8 cellular contexts compared by ENCODE assay signal in genomic region chr12:89707992-89708792, GRCh38. TPM values are rescaled to one million over a fixed set of nuclear protein-coding genes. Genes with fewer than 3 reads are reported as not detected.
DNase-seq lines count a peak whose midpoint lies in the region; ATAC-seq, FAIRE-seq and TF ChIP-seq lines count a peak whose summit lies in the region.

No MANE protein-coding gene starts in this region.

- peaks cover 25% of the 10 kb centered on the region for H3K4me1 ChIP-seq in keratinocyte (ENCODE audit: control insufficient read depth, extremely low read depth, insufficient read depth, low read length)

- H3K9me3 ChIP-seq in keratinocyte (ENCODE audit: control insufficient read depth, low read depth, low read length): no peaks in the 10 kb centered on the region

- peak overlapping the region; percentile 94 for H3K9ac ChIP-seq in keratinocyte (ENCODE audit: control insufficient read depth, extremely low read depth, insufficient read depth, low read length)

- H3K79me2 ChIP-seq in keratinocyte (ENCODE audit: control insufficient read depth, insufficient read depth, low read length): peaks cover 50% of the 10 kb centered on the region

- FAIRE-seq in keratinocyte (lab: Jason Lieb, UNC): no peak

- no peaks in the 10 kb centered on the region for H4K20me1 ChIP-seq in keratinocyte (ENCODE audit: control insufficient read depth, extremely low read depth, insufficient read depth, low read length)

- no peaks in the 10 kb centered on the region for H3K9me1 ChIP-seq in keratinocyte (ENCODE audit: control insufficient read depth, extremely low read depth, insufficient read depth, low read length)

- no peaks in the 10 kb centered on the region for H3K36me3 ChIP-seq in keratinocyte (ENCODE audit: control insufficient read depth in 2 of 2, extremely low read depth in 1 of 2, insufficient read depth in 2 of 2, low read length in 2 of 2)

- ATAC-seq in HG03064 (IDR thresholded peaks at IDR 0.05; ENCODE audit: low read depth, unreplicated experiment) (peak; percentile 2), esophagus mucosa (no peak)

- in situ Hi-C loops in T47D (cut with HindIII; ENCODE audit: low pct_unique_long_range_greater_than_20kb, low sequenced_read_pairs): no loop called here

- peak overlapping the region; percentile 60 for H2AFZ ChIP-seq in keratinocyte (ENCODE audit: control insufficient read depth, low read length)

- DNase-seq in T-helper 1 cell: peak in 4 of 5 donors; percentile 14 to 41 (median 30)
- DNase-seq in T47D (ENCODE audit: low read depth in 1 of 2, low spot score in 1 of 2): peak; percentile 41 to 45
- no peak for DNase-seq in keratinocyte (ENCODE audit: low read depth, low spot score)
- DNase-seq in stimulated activated CD4-positive, alpha-beta T cell treated with anti-CD3 and anti-CD28 coated beads, Interleukin-1b, Interleukin-23, amount 100 ng/mL, for 48 hours: peak; percentile 41
- DNase-seq in foreskin melanocyte: no peak

- H3K4me3 ChIP-seq in keratinocyte (ENCODE audit: control insufficient read depth in 2 of 3, extremely low read depth in 1 of 3, insufficient read depth in 2 of 3, low read depth in 1 of 3, low read length in 3 of 3): peak overlapping the region; percentile 88 to 95 (median 89)

- H3K27ac ChIP-seq in keratinocyte (ENCODE audit: control insufficient read depth, insufficient read depth, low read length): peak overlapping the region; percentile 91

- TF ChIP-seq CTCF in GM12874 (IDR thresholded peaks at IDR 0.05; ENCODE audit: insufficient read depth, low read depth, low read length) (0 out of 2 replicates have a peak, but pooled peaks have one; percentile 24), keratinocyte (optimal IDR thresholded peaks at IDR 0.05 in 1 of 3, IDR thresholded peaks at IDR 0.05 in 1 of 3, conservative IDR thresholded peaks at IDR 0.05 in 1 of 3; ENCODE audit: extremely low read depth in 1 of 3, insufficient read depth in 2 of 3, low read length in 3 of 3) (peak in 2 of 3 experiments; percentile 2 to 40)

- H3K4me2 ChIP-seq in keratinocyte (ENCODE audit: control insufficient read depth, extremely low read depth, insufficient read depth, low read depth, low read length): peak overlapping the region; percentile 95

- no peaks in the 10 kb centered on the region for H3K27me3 ChIP-seq in keratinocyte (ENCODE audit: control insufficient read depth, extremely low read depth, insufficient read depth, low read length)

- dilution Hi-C loops in keratinocyte (cut with MboI; ENCODE audit: extremely low pct_ligation_motif_present, low sequenced_read_pairs): no loop called here

RNA-seq across cellular contexts. Expression of gene ATP2B1, which starts 0.4 kb away (rescaled TPM):
- polyA plus RNA-seq in keratinocyte: 16.4 to 24.6 TPM (median 16.8 TPM) in 3 replicates
- 25.9 TPM for polyA plus RNA-seq in keratinocyte (2011; ENCODE audit: low read depth)
- 7.0 and 12.9 TPM in 2 replicates for polyA plus RNA-seq in keratinocyte (2011; cell fraction: cytosol; rRNA removed)
- polyA plus RNA-seq in keratinocyte (2011; cell fraction: nucleus; rRNA removed): 42.6 and 56.0 TPM in 2 replicates
- 19.3 and 21.5 TPM in 2 replicates for polyA plus RNA-seq in keratinocyte (2012; ENCODE audit: low replicate concordance)
- polyA minus RNA-seq in keratinocyte: 7.5 to 50.0 TPM (median 24.9 TPM) in 3 replicates
- 10.0 TPM for polyA minus RNA-seq in keratinocyte (2011; cell fraction: cytosol; rRNA and poly(A)+ RNA removed)
- polyA minus RNA-seq in keratinocyte (2011; cell fraction: nucleus; rRNA and poly(A)+ RNA removed): 51.7 and 95.3 TPM in 2 replicates
- 13.9 TPM for total RNA-seq in esophagus mucosa

Comparison
In these comparisons a context has a peak if more than half of its experiments do, and no peak if none do; other contexts are left out.
1. DNase-seq: peak in T-helper 1 cell (4 of 5), T47D (2 of 2) and stimulated activated CD4-positive, alpha-beta T cell treated with anti-CD3 and anti-CD28 coated beads, Interleukin-1b, Interleukin-23, amount 100 ng/mL, for 48 hours (single experiment); none in keratinocyte (single experiment) and foreskin melanocyte (single experiment).